Comparison of ENCODE assay signal across 20 cellular contexts in the genomic region with DNA sequence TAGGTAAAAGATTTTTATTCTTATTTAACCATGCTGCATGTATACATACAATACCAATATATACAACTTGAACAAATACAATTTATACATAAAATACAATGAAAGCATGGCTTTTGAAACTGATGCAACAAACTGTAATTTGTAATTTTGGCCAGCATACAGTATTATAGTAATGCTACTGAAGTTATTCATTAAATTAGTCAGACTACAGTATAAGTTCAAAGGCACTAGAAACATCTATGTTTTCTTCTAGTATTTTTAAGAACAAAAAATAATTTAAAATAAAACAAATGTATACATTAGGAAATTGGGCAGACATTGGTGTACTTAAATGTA. TPM values are rescaled to one million over a fixed set of nuclear protein-coding genes. Genes with fewer than 3 reads are reported as not detected.
DNase-seq lines count a peak whose midpoint lies in the region; ATAC-seq and TF ChIP-seq lines count a peak whose summit lies in the region.
"Had no signal": no experiment of that assay in that cellular context is flagged by ENCODE, and none has a peak within 500 bp of the region (broad histone marks: within the 10 kb centered on the region; RNA-seq: fewer than 3 reads in every experiment).

No MANE protein-coding gene starts in this region.

- H3K27ac Mint-ChIP-seq in activated CD8-positive, alpha-beta memory T cell treated with anti-CD3 and anti-CD28 coated beads, Interleukin-2, amount 10 ng/mL, durations not matched to agents 7 days and 5 days = peak overlapping the region; percentile 71
- H3K27ac Mint-ChIP-seq in activated CD8-positive, alpha-beta T cell treated with anti-CD3 and anti-CD28 coated beads, Interleukin-2, amount 10 ng/mL, durations not matched to agents 7 days and 5 days = peak overlapping the region; percentile 53

- in situ Hi-C loops in G401 (cut with HindIII; ENCODE audit: low sequenced_read_pairs) = no loop called here

- intact Hi-C loops in posterior cingulate gyrus (cut with DNase I) = no loop called here

- H3K9me3 Mint-ChIP-seq in activated CD8-positive, alpha-beta memory T cell treated with anti-CD3 and anti-CD28 coated beads, Interleukin-2, amount 10 ng/mL, durations not matched to agents 7 days and 5 days (ENCODE audit: low read depth) = no peaks in the 10 kb centered on the region
- no peaks in the 10 kb centered on the region for H3K9me3 Mint-ChIP-seq in activated CD8-positive, alpha-beta T cell treated with anti-CD3 and anti-CD28 coated beads, Interleukin-2, amount 10 ng/mL, durations not matched to agents 7 days and 5 days (ENCODE audit: insufficient read depth)

- TF ChIP-seq CTCF in fibroblast of the aortic adventitia (IDR thresholded peaks at IDR 0.05; ENCODE audit: insufficient read depth, low read length) = no peak

- no peak for ATAC-seq in activated CD8-positive, alpha-beta memory T cell treated with anti-CD3 and anti-CD28 coated beads, Interleukin-2, amount 10 ng/mL, durations not matched to agents 7 days and 5 days
- ATAC-seq in activated CD8-positive, alpha-beta T cell treated with anti-CD3 and anti-CD28 coated beads, Interleukin-2, amount 10 ng/mL, durations not matched to agents 7 days and 5 days = no peak
- ATAC-seq in GM21390 (IDR thresholded peaks at IDR 0.05; ENCODE audit: unreplicated experiment) = no peak
- ATAC-seq: PC-3 had no signal

- POLR2A ChIA-PET in activated CD8-positive, alpha-beta T cell treated with anti-CD3 and anti-CD28 coated beads, Interleukin-2, amount 10 ng/mL, durations not matched to agents 7 days and 5 days (lab: Charles Lee) = no interaction called here

- H3K4me1 Mint-ChIP-seq in activated CD8-positive, alpha-beta memory T cell treated with anti-CD3 and anti-CD28 coated beads, Interleukin-2, amount 10 ng/mL, durations not matched to agents 7 days and 5 days = peaks cover 33% of the 10 kb centered on the region
- H3K4me1 Mint-ChIP-seq in activated CD8-positive, alpha-beta T cell treated with anti-CD3 and anti-CD28 coated beads, Interleukin-2, amount 10 ng/mL, durations not matched to agents 7 days and 5 days (ENCODE audit: low read depth) = peaks cover 36% of the 10 kb centered on the region

- H3K27me3 Mint-ChIP-seq in activated CD8-positive, alpha-beta memory T cell treated with anti-CD3 and anti-CD28 coated beads, Interleukin-2, amount 10 ng/mL, durations not matched to agents 7 days and 5 days = no peaks in the 10 kb centered on the region
- no peaks in the 10 kb centered on the region for H3K27me3 Mint-ChIP-seq in activated CD8-positive, alpha-beta T cell treated with anti-CD3 and anti-CD28 coated beads, Interleukin-2, amount 10 ng/mL, durations not matched to agents 7 days and 5 days (ENCODE audit: low read depth)

- no peak overlapping the region for H3K4me3 Mint-ChIP-seq in activated CD8-positive, alpha-beta memory T cell treated with anti-CD3 and anti-CD28 coated beads, Interleukin-2, amount 10 ng/mL, durations not matched to agents 7 days and 5 days
- H3K4me3 Mint-ChIP-seq in activated CD8-positive, alpha-beta T cell treated with anti-CD3 and anti-CD28 coated beads, Interleukin-2, amount 10 ng/mL, durations not matched to agents 7 days and 5 days = no peak overlapping the region

- DNase-seq in activated CD8-positive, alpha-beta memory T cell treated with anti-CD3 and anti-CD28 coated beads, Interleukin-2, amount 10 ng/mL, durations not matched to agents 7 days and 5 days = no peak
- DNase-seq in activated CD8-positive, alpha-beta memory T cell treated with anti-CD3 and anti-CD28 coated beads, Interleukin-2, amount 50 U/mL, for 4 hours = no peak
- DNase-seq in NCI-H460 (ENCODE audit: extremely low read depth, low read depth) (peak; percentile 12), fibroblast of the aortic adventitia (ENCODE audit: low read depth) (peak; percentile 71), G401 (ENCODE audit: low spot score) (no peak), posterior cingulate gyrus (no peak)
- no peak for DNase-seq in activated CD8-positive, alpha-beta T cell treated with anti-CD3 and anti-CD28 coated beads, Interleukin-2, amount 10 ng/mL, durations not matched to agents 7 days and 5 days
- DNase-seq: DMS79 treated with DMSO at 0.1 percent for 48 hours, H7, Kasumi-1, MG63, NCI-H1048, NCI-H1436 treated with DMSO at 0.1 percent for 48 hours, NCI-H2029, NCI-H2171, NCI-H446, PC-3, SJCRH30 had no signal

- peaks cover 35% of the 10 kb centered on the region for H3K36me3 Mint-ChIP-seq in activated CD8-positive, alpha-beta memory T cell treated with anti-CD3 and anti-CD28 coated beads, Interleukin-2, amount 10 ng/mL, durations not matched to agents 7 days and 5 days
- peaks cover 25% of the 10 kb centered on the region for H3K36me3 Mint-ChIP-seq in activated CD8-positive, alpha-beta T cell treated with anti-CD3 and anti-CD28 coated beads, Interleukin-2, amount 10 ng/mL, durations not matched to agents 7 days and 5 days (ENCODE audit: low read depth)

- no peak overlapping the region for H3K4me3 ChIP-seq in fibroblast of the aortic adventitia (ENCODE audit: low read depth, low read length)
- H3K4me3 ChIP-seq: MG63, SJCRH30 had no signal

- CTCF ChIA-PET in activated CD8-positive, alpha-beta memory T cell treated with anti-CD3 and anti-CD28 coated beads, Interleukin-2, amount 10 ng/mL, durations not matched to agents 7 days and 5 days (lab: Charles Lee) = no interaction called here
- CTCF ChIA-PET in activated CD8-positive, alpha-beta T cell treated with anti-CD3 and anti-CD28 coated beads, Interleukin-2, amount 10 ng/mL, durations not matched to agents 7 days and 5 days (lab: Charles Lee) = no interaction called here

RNA-seq across cellular contexts. Expression of gene IL4, which starts 18.8 kb away (rescaled TPM):
- 1 to 10 TPM in 1 of 2 experiments, under 1 TPM in 1; 0.53 to 2.5 TPM for total RNA-seq in activated CD8-positive, alpha-beta memory T cell treated with anti-CD3 and anti-CD28 coated beads, Interleukin-2, amount 10 ng/mL, durations not matched to agents 7 days and 5 days
- total RNA-seq in NCI-H460 (2014; rRNA removed; shearing (Covaris generic)) = not detected in 2 replicates
- polyA plus RNA-seq in NCI-H460 (2014; cell fraction: nucleus; rRNA removed) = not detected in 2 replicates
- not detected for total RNA-seq in activated CD8-positive, alpha-beta T cell treated with anti-CD3 and anti-CD28 coated beads, Interleukin-2, amount 10 ng/mL, durations not matched to agents 7 days and 5 days
- 0.36 TPM in 1 of 2 replicates, not detected in the other for total RNA-seq in fibroblast of the aortic adventitia (ENCODE audit: low replicate concordance)
- not detected in 2 replicates for total RNA-seq in G401 (2014; rRNA removed; shearing (Covaris generic))
- total RNA-seq: H7, HT-29, PC-3, SJCRH30 had no signal

RNA-seq across cellular contexts. Expression of gene IL13, which starts 34.6 kb away (rescaled TPM):
- total RNA-seq in activated CD8-positive, alpha-beta memory T cell treated with anti-CD3 and anti-CD28 coated beads, Interleukin-2, amount 10 ng/mL, durations not matched to agents 7 days and 5 days = 100 to 1,000 TPM in 1 of 2 experiments, 1 to 10 TPM in 1; 4.8 to 119 TPM
- not detected in 2 replicates for total RNA-seq in NCI-H460 (2014; rRNA removed; shearing (Covaris generic))
- not detected in 2 replicates for polyA plus RNA-seq in NCI-H460 (2014; cell fraction: nucleus; rRNA removed)
- total RNA-seq in activated CD8-positive, alpha-beta T cell treated with anti-CD3 and anti-CD28 coated beads, Interleukin-2, amount 10 ng/mL, durations not matched to agents 7 days and 5 days = 1 to 10 TPM; 1.4 to 1.6 TPM
- not detected in 2 replicates for total RNA-seq in fibroblast of the aortic adventitia (ENCODE audit: low replicate concordance)
- total RNA-seq in G401 (2014; rRNA removed; shearing (Covaris generic)) = not detected in 2 replicates
- total RNA-seq: H7, HT-29, PC-3, SJCRH30 had no signal

RNA-seq across cellular contexts. Expression of gene KIF3A, which starts 44.7 kb away (rescaled TPM):
- 10 to 100 TPM; 18.2 to 38.8 TPM for total RNA-seq in activated CD8-positive, alpha-beta memory T cell treated with anti-CD3 and anti-CD28 coated beads, Interleukin-2, amount 10 ng/mL, durations not matched to agents 7 days and 5 days
- total RNA-seq in NCI-H460 (2014; rRNA removed; shearing (Covaris generic)) = 10.7 and 11.7 TPM in 2 replicates
- polyA plus RNA-seq in NCI-H460 (2014; cell fraction: nucleus; rRNA removed) = 9.3 and 12.8 TPM in 2 replicates
- 10 to 100 TPM; 14.0 to 15.7 TPM for total RNA-seq in activated CD8-positive, alpha-beta T cell treated with anti-CD3 and anti-CD28 coated beads, Interleukin-2, amount 10 ng/mL, durations not matched to agents 7 days and 5 days
- 12.7 and 29.2 TPM in 2 replicates for total RNA-seq in fibroblast of the aortic adventitia (ENCODE audit: low replicate concordance)
- 1.4 and 6.4 TPM in 2 replicates for total RNA-seq in G401 (2014; rRNA removed; shearing (Covaris generic))

RNA-seq across cellular contexts. Expression of gene CCNI2, which starts 54.6 kb away (rescaled TPM):
- total RNA-seq in activated CD8-positive, alpha-beta memory T cell treated with anti-CD3 and anti-CD28 coated beads, Interleukin-2, amount 10 ng/mL, durations not matched to agents 7 days and 5 days = 10 to 100 TPM; 16.7 to 52.5 TPM
- not detected in 2 replicates for total RNA-seq in NCI-H460 (2014; rRNA removed; shearing (Covaris generic))
- not detected in 2 replicates for polyA plus RNA-seq in NCI-H460 (2014; cell fraction: nucleus; rRNA removed)
- 1 to 10 TPM; 8.3 to 9.5 TPM for total RNA-seq in activated CD8-positive, alpha-beta T cell treated with anti-CD3 and anti-CD28 coated beads, Interleukin-2, amount 10 ng/mL, durations not matched to agents 7 days and 5 days
- total RNA-seq in fibroblast of the aortic adventitia (ENCODE audit: low replicate concordance) = 1.2 TPM in 1 of 2 replicates, not detected in the other
- 0.07 TPM in 1 of 2 replicates, not detected in the other for total RNA-seq in G401 (2014; rRNA removed; shearing (Covaris generic))
- total RNA-seq: PC-3, SJCRH30 had no signal

Comparison
In these comparisons a context has a peak if more than half of its experiments do, and no peak if none do; other contexts are left out.
1. DNase-seq: peak in NCI-H460 (single experiment) and fibroblast of the aortic adventitia (single experiment); none in activated CD8-positive, alpha-beta memory T cell treated with anti-CD3 and anti-CD28 coated beads, Interleukin-2, amount 10 ng/mL, durations not matched to agents 7 days and 5 days (single experiment), activated CD8-positive, alpha-beta memory T cell treated with anti-CD3 and anti-CD28 coated beads, Interleukin-2, amount 50 U/mL, for 4 hours (single experiment), activated CD8-positive, alpha-beta T cell treated with anti-CD3 and anti-CD28 coated beads, Interleukin-2, amount 10 ng/mL, durations not matched to agents 7 days and 5 days (single experiment), G401 (single experiment) and posterior cingulate gyrus (0 of 10).